ENCODE assay signal across 21 cellular contexts in the genomic region with DNA sequence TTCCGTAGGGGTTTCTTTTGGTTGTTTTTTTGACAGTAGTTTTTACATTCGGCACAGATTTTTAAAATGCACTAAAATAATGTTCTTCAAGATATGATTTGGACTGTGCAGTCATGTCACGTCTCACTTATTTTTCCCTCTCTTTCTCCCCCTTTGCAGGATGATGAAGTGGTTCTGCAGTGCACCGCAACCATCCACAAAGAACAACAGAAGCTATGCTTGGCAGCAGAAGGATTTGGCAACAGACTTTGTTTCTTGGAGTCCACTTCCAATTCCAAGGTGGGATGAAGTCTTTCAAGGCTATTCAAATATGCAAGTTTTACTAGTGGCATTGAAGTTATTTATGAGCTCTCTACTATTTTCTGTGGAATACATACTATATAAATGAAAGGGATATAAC.
"Had no signal": no experiment of that assay in that cellular context is flagged by ENCODE, and none has a peak within 500 bp of the region (broad histone marks: within the 10 kb centered on the region; RNA-seq: fewer than 3 reads in every experiment).

No MANE protein-coding gene starts in this region.

- H3K36me3 Mint-ChIP-seq: activated naive CD8-positive, alpha-beta T cell treated with anti-CD3 and anti-CD28 coated beads, Interleukin-2, amount 10 ng/mL, durations not matched to agents 7 days and 5 days had no signal

- H3K9me3 Mint-ChIP-seq: activated CD4-positive, alpha-beta memory T cell treated with anti-CD3 and anti-CD28 coated beads, Interleukin-2, amount 10 ng/mL, durations not matched to agents 7 days and 5 days; activated naive CD8-positive, alpha-beta T cell treated with anti-CD3 and anti-CD28 coated beads, Interleukin-2, amount 10 ng/mL, durations not matched to agents 7 days and 5 days had no signal

- H3K27me3 ChIP-seq: adrenal gland, body of pancreas had no signal

- H3K9me3 ChIP-seq: adrenal gland, body of pancreas had no signal

- H3K27ac Mint-ChIP-seq: activated CD4-positive, alpha-beta memory T cell treated with anti-CD3 and anti-CD28 coated beads, Interleukin-2, amount 10 ng/mL, durations not matched to agents 7 days and 5 days; activated CD4-positive, alpha-beta T cell treated with anti-CD3 and anti-CD28 coated beads for 36 hours; activated naive CD8-positive, alpha-beta T cell treated with anti-CD3 and anti-CD28 coated beads, Interleukin-2, amount 10 ng/mL, durations not matched to agents 7 days and 5 days; T-helper 17 cell had no signal

- H3K4me1 ChIP-seq: adrenal gland, body of pancreas had no signal

- H3K27ac ChIP-seq: adrenal gland, body of pancreas, KMS-11, VCaP had no signal

- H3K4me1 Mint-ChIP-seq: activated naive CD8-positive, alpha-beta T cell treated with anti-CD3 and anti-CD28 coated beads, Interleukin-2, amount 10 ng/mL, durations not matched to agents 7 days and 5 days had no signal

- H3K4me3 Mint-ChIP-seq: activated CD4-positive, alpha-beta memory T cell treated with anti-CD3 and anti-CD28 coated beads, Interleukin-2, amount 10 ng/mL, durations not matched to agents 7 days and 5 days; activated CD4-positive, alpha-beta T cell treated with anti-CD3 and anti-CD28 coated beads for 36 hours; activated naive CD8-positive, alpha-beta T cell treated with anti-CD3 and anti-CD28 coated beads, Interleukin-2, amount 10 ng/mL, durations not matched to agents 7 days and 5 days; T-helper 17 cell had no signal

- H3K36me3 ChIP-seq: adrenal gland had no signal

- H3K4me3 ChIP-seq: adrenal gland, body of pancreas had no signal

- H3K27me3 Mint-ChIP-seq: activated CD4-positive, alpha-beta memory T cell treated with anti-CD3 and anti-CD28 coated beads, Interleukin-2, amount 10 ng/mL, durations not matched to agents 7 days and 5 days; activated naive CD8-positive, alpha-beta T cell treated with anti-CD3 and anti-CD28 coated beads, Interleukin-2, amount 10 ng/mL, durations not matched to agents 7 days and 5 days had no signal

- DNase-seq: activated CD4-positive, alpha-beta memory T cell treated with anti-CD3 and anti-CD28 coated beads, Interleukin-2, amount 10 ng/mL, durations not matched to agents 7 days and 5 days; activated CD4-positive, alpha-beta T cell treated with anti-CD3 and anti-CD28 coated beads for 36 hours; activated CD4-positive, alpha-beta T cell treated with anti-CD3 and anti-CD28 coated beads, Interleukin-2, amount 50 U/mL, for 1 hour; activated naive CD4-positive, alpha-beta T cell treated with anti-CD3 and anti-CD28 coated beads, Interleukin-2, amount 50 U/mL, for 16 hours; activated naive CD8-positive, alpha-beta T cell treated with anti-CD3 and anti-CD28 coated beads, Interleukin-2, amount 10 ng/mL, durations not matched to agents 7 days and 5 days; activated T-cell treated with anti-CD3 and anti-CD28 coated beads for 4 hours; activated T-cell treated with anti-CD3 and anti-CD28 coated beads, Interleukin-2, amount 50 U/mL, for 48 hours; adrenal gland; anterior cingulate cortex; body of pancreas; MV-4-11; NCI-H1105; NCI-H1436 treated with DMSO at 0.1 percent for 48 hours; NCI-H187; NCI-H2081; NCI-H446; NCI-H524; SIG-M5; T-helper 17 cell had no signal
